22 cellular contexts compared by ENCODE assay signal in the genomic region with DNA sequence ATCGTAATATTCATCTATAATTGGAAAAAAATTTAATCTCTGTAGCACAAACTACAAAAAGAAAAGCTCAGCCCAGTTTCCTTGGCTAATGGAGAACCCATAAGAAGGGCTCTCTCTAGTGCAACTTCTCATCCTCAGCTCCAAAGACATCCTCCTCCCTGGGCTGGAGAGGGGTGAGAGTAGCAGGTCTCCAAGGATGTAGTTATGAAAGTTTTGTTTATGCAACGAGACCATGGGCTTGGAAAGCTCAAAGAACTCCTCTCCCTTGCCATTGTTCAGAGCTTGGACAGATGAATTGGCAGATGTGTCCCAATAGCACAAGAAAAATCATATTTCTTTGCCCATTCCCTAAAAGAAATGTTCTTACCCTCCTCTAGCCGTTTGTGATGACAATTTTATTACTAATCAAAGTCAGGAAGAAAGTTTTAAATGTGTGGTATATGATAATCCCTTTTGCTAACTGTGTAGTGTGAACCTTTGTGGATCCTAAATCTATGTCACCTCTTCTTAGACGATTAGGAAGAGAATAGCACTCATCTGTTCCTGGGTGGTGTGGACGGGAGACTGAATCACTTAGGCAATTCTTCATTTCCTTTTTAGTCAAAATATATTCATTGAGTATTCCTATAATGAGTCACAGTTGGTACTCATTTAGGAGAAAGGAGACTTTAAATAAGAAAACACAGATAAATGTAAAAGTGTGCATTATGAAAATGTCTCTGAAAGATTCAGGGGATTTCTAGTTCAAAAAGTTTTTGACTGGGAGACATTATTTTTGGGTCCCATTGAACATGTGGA. TPM values are rescaled to one million over a fixed set of nuclear protein-coding genes. Genes with fewer than 3 reads are reported as not detected.
A peak's percentile ranks its signal among the peaks of the same experiment; 100 is the strongest.
DNase-seq lines count a peak whose midpoint lies in the region; ATAC-seq and TF ChIP-seq lines count a peak whose summit lies in the region.
"Had no signal": no experiment of that assay in that cellular context is flagged by ENCODE, and none has a peak within 500 bp of the region (broad histone marks: within the 10 kb centered on the region; RNA-seq: fewer than 3 reads in every experiment).

No MANE protein-coding gene starts in this region.

- peaks cover 4 to 20% of the 10 kb centered on the region in 2 experiments; a peak in 3 of 4 replicates for H3K4me1 ChIP-seq in SK-N-SH (ENCODE audit: control insufficient read depth in 1 of 2, insufficient read depth in 2 of 2, low read depth in 1 of 2, low read length in 1 of 2)
- H3K4me1 ChIP-seq in adipocyte (ENCODE audit: control insufficient read depth, insufficient read depth, low read length), result peaks cover 14% of the 10 kb centered on the region
- H3K4me1 ChIP-seq in neuronal stem cell (ENCODE audit: control insufficient read depth in 2 of 2, insufficient read depth in 1 of 2, low read depth in 1 of 2, low read length in 2 of 2), result no peaks in the 10 kb centered on the region

- no peak for TF ChIP-seq RAD21 in SK-N-SH (IDR thresholded peaks at IDR 0.05; ENCODE audit: low read length)

- no peak overlapping the region for H3K14ac ChIP-seq in neuronal stem cell (ENCODE audit: low read length)

- no peak for TF ChIP-seq EP300 in SK-N-SH (IDR thresholded peaks at IDR 0.05; ENCODE audit: borderline replicate concordance in 1 of 2, low read depth in 1 of 2, low read length in 1 of 2)

- H3K4ac ChIP-seq in neuronal stem cell (ENCODE audit: low read length), result no peak overlapping the region

- TF ChIP-seq CTCF in SK-N-SH (IDR thresholded peaks at IDR 0.05) (no peak), mesothelial cell of epicardium (IDR thresholded peaks at IDR 0.05; ENCODE audit: unreplicated experiment) (no peak)

- no peaks in the 10 kb centered on the region for H3K79me2 ChIP-seq in SK-N-SH (ENCODE audit: insufficient read depth)

- no peak overlapping the region for H2BK15ac ChIP-seq in neuronal stem cell (ENCODE audit: low read length)

- H3K27ac Mint-ChIP-seq in mesothelial cell of epicardium, result peak overlapping the region; percentile 24
- peak overlapping the region in 1 of 6 donors; percentile 10 for H3K27ac Mint-ChIP-seq in immature natural killer cell
- H3K27ac Mint-ChIP-seq: activated CD8-positive, alpha-beta T cell treated with anti-CD3 and anti-CD28 coated beads for 36 hours; activated T-helper 2 cell treated with anti-CD3 and anti-CD28 coated beads, Interferon-gamma antibody, Interleukin-2, Interleukin-4, amounts not matched to agents 10 μg/mL and 5 μg/mL and 100 μg/mL, durations not matched to agents 14 hours and 24 hours and 36 hours; H9 had no signal

- no peak overlapping the region for H4K8ac ChIP-seq in neuronal stem cell (ENCODE audit: low read depth, low read length)

- H3K9ac ChIP-seq in SK-N-SH (no peak overlapping the region), adipocyte (ENCODE audit: low read length) (no peak overlapping the region), neuronal stem cell (ENCODE audit: low read depth, low read length, poor library complexity) (no peak overlapping the region)

- no peak overlapping the region for H4K91ac ChIP-seq in neuronal stem cell (ENCODE audit: low read depth, low read length, poor library complexity)

- H3K36me3 ChIP-seq in SK-N-SH (replicated peaks in 1 of 2; ENCODE audit: control insufficient read depth in 1 of 2, insufficient read depth in 2 of 2, low read length in 1 of 2) (peaks cover 0 to 10% of the 10 kb centered on the region in 2 experiments), adipocyte (ENCODE audit: control insufficient read depth, insufficient read depth, low read length, severe bottlenecking) (no peaks in the 10 kb centered on the region), neuronal stem cell (replicated peaks in 1 of 2; ENCODE audit: control insufficient read depth in 2 of 2, insufficient read depth in 2 of 2, low read length in 2 of 2) (peaks cover 0 to 32% of the 10 kb centered on the region in 2 donors)
- H3K36me3 ChIP-seq: lower lobe of right lung, pancreas had no signal

- ATAC-seq in SK-N-SH treated with all-trans-retinoic acid at 6 μM for 48 hours (no peak), HG02588 (IDR thresholded peaks at IDR 0.05; ENCODE audit: unreplicated experiment) (no peak)
- ATAC-seq: activated CD8-positive, alpha-beta T cell treated with anti-CD3 and anti-CD28 coated beads for 36 hours; lower lobe of right lung; Panc1 had no signal

- H3K9me3 ChIP-seq in SK-N-SH, result no peaks in the 10 kb centered on the region
- no peaks in the 10 kb centered on the region for H3K9me3 ChIP-seq in adipocyte (ENCODE audit: control insufficient read depth, low read length)
- no peaks in the 10 kb centered on the region for H3K9me3 ChIP-seq in neuronal stem cell (replicated peaks in 1 of 2; ENCODE audit: control insufficient read depth in 2 of 2, insufficient read depth in 1 of 2, low read depth in 1 of 2, low read length in 2 of 2)
- H3K9me3 ChIP-seq: lower lobe of right lung, pancreas, thoracic aorta had no signal

- H3K18ac ChIP-seq in neuronal stem cell (ENCODE audit: low read length), result no peak overlapping the region

- H3K36me3 Mint-ChIP-seq in mesothelial cell of epicardium (peaks cover 36% of the 10 kb centered on the region), immature natural killer cell (peaks cover 3 to 10% (median 3%) of the 10 kb centered on the region in 3 donors)

- no peaks in the 10 kb centered on the region for H3K27me3 ChIP-seq in SK-N-SH (ENCODE audit: insufficient read depth)
- peaks cover 45% of the 10 kb centered on the region for H3K27me3 ChIP-seq in adipocyte (replicated peaks; ENCODE audit: control insufficient read depth, insufficient read depth, low read length)
- no peaks in the 10 kb centered on the region for H3K27me3 ChIP-seq in neuronal stem cell (ENCODE audit: control insufficient read depth in 3 of 3, insufficient read depth in 3 of 3, low read depth in 1 of 3, low read length in 3 of 3)
- H3K27me3 ChIP-seq: pancreas had no signal

- DNase-seq in SK-N-SH, result no peak
- peak; percentile 29 for DNase-seq in EL
- peak; percentile 47 for DNase-seq in adipocyte (ENCODE audit: low read depth)
- no peak for DNase-seq in mesothelial cell of epicardium (ENCODE audit: low spot score in 2 of 2, unreplicated experiment in 2 of 2)
- DNase-seq in neuronal stem cell (ENCODE audit: low spot score), result no peak
- no peak for DNase-seq in immature natural killer cell
- DNase-seq: activated CD8-positive, alpha-beta T cell treated with anti-CD3 and anti-CD28 coated beads for 36 hours; glutamatergic neuron; H9; Karpas-422; lower lobe of right lung; NCI-H1092 treated with DMSO at 0.1 percent for 48 hours; NCI-H748 treated with DMSO at 0.1 percent for 48 hours; pancreas; SW 1271 had no signal

- H2AK5ac ChIP-seq in neuronal stem cell (ENCODE audit: low read depth, low read length), result no peak overlapping the region

- H3K4me1 Mint-ChIP-seq in mesothelial cell of epicardium (peaks cover 34% of the 10 kb centered on the region), immature natural killer cell (no peaks in the 10 kb centered on the region)
- H3K4me1 Mint-ChIP-seq: H9 had no signal

- H3K27me3 Mint-ChIP-seq in mesothelial cell of epicardium (ENCODE audit: low read depth) (no peaks in the 10 kb centered on the region), immature natural killer cell (ENCODE audit: low read depth in 3 of 3) (peaks cover 2 to 3% (median 2%) of the 10 kb centered on the region in 3 donors)

- no peak overlapping the region for H2BK120ac ChIP-seq in neuronal stem cell (ENCODE audit: low read depth, low read length)

- peaks cover 25% of the 10 kb centered on the region for H3F3A ChIP-seq in SK-N-SH (replicated peaks; ENCODE audit: insufficient read depth)

- H2AFZ ChIP-seq in SK-N-SH (ENCODE audit: low read depth) (no peak overlapping the region), neuronal stem cell (ENCODE audit: low read length) (no peak overlapping the region)

- H4K20me1 ChIP-seq in SK-N-SH (ENCODE audit: insufficient read depth), result no peaks in the 10 kb centered on the region

- no peak overlapping the region for H2BK12ac ChIP-seq in neuronal stem cell (ENCODE audit: low read length)

- no peak overlapping the region for H3K4me2 ChIP-seq in SK-N-SH
- no peak overlapping the region for H3K4me2 ChIP-seq in neuronal stem cell (ENCODE audit: insufficient read depth, low read length, poor library complexity, severe bottlenecking)

- no peaks in the 10 kb centered on the region for H3K79me1 ChIP-seq in neuronal stem cell (ENCODE audit: low read depth, low read length)

- no peak overlapping the region for H3K23ac ChIP-seq in neuronal stem cell (ENCODE audit: low read depth, low read length, poor library complexity)

- 55% methylated on average over 5 of the region's 5 CpGs for WGBS in SK-N-SH (ENCODE audit: low lambda C conversion rate)
- no CpG with 5 or more reads among the region's 5 CpGs for WGBS in neuronal stem cell (ENCODE audit: extremely low coverage in 2 of 2, insufficient read length in 2 of 2, insufficient replicate concordance in 1 of 2), 2 donors

- POLR2A ChIA-PET in SK-N-SH (lab: Yijun Ruan, JAX), result no interaction called here

- no peak overlapping the region for H3K4me3 ChIP-seq in SK-N-SH (ENCODE audit: low read depth in 2 of 2, low read length in 1 of 2)
- H3K4me3 ChIP-seq in adipocyte (ENCODE audit: low read length), result peak overlapping the region; percentile 9
- no peak overlapping the region for H3K4me3 ChIP-seq in neuronal stem cell (ENCODE audit: low read length in 2 of 2)
- H3K4me3 ChIP-seq: lower lobe of right lung, pancreas, thoracic aorta had no signal

- no peak overlapping the region for H3K4me3 Mint-ChIP-seq in mesothelial cell of epicardium
- no peak overlapping the region for H3K4me3 Mint-ChIP-seq in immature natural killer cell
- H3K4me3 Mint-ChIP-seq: activated CD8-positive, alpha-beta T cell treated with anti-CD3 and anti-CD28 coated beads for 36 hours; H9 had no signal

- H3K9me3 Mint-ChIP-seq in mesothelial cell of epicardium (no peaks in the 10 kb centered on the region), immature natural killer cell (no peaks in the 10 kb centered on the region)
- H3K9me3 Mint-ChIP-seq: activated CD8-positive, alpha-beta T cell treated with anti-CD3 and anti-CD28 coated beads for 36 hours; activated T-helper 2 cell treated with anti-CD3 and anti-CD28 coated beads, Interferon-gamma antibody, Interleukin-2, Interleukin-4, amounts not matched to agents 10 μg/mL and 5 μg/mL and 100 μg/mL, durations not matched to agents 14 hours and 24 hours and 36 hours; H9 had no signal

- H2BK5ac ChIP-seq in neuronal stem cell (ENCODE audit: low read length), result no peak overlapping the region

- H3K9me2 ChIP-seq in SK-N-SH, result no peaks in the 10 kb centered on the region

- CTCF ChIA-PET in SK-N-SH (lab: Yijun Ruan, JAX), result interaction anchor here (1.0 to 1.1 kb wide), 2 partner anchors 21 to 91 kb away, joined by 3 read pairs; no protein-coding TSS in a partner anchor

- H3K27ac ChIP-seq in SK-N-SH (ENCODE audit: low read depth in 2 of 2, low read length in 1 of 2) (peak overlapping the region in 1 of 2 experiments; percentile 43; a peak in 1 of 4 replicates), neuronal stem cell (replicated peaks; ENCODE audit: low read length) (no peak overlapping the region)
- H3K27ac ChIP-seq: 22Rv1, C4-2B, lower lobe of right lung, pancreas had no signal

RNA-seq across cellular contexts. Expression of gene GARNL3, which starts 52.2 kb away (rescaled TPM):
- polyA plus RNA-seq in SK-N-SH (2012; rRNA removed) (9.1 and 10.4 TPM in 2 replicates), immature natural killer cell (1 to 10 TPM in 1 of 3 donors, under 1 TPM in 1, not detected in 1; 0.44 to 2.1 TPM)
- 5.4 and 6.9 TPM in 2 replicates for polyA plus RNA-seq in SK-N-SH (2012; cell fraction: cytosol; rRNA removed)
- 29.0 and 36.8 TPM in 2 replicates for polyA plus RNA-seq in SK-N-SH (2012; cell fraction: nucleus; rRNA removed)
- total RNA-seq in mesothelial cell of epicardium, result 51.1 to 51.5 TPM (median 51.1 TPM) in 3 replicates
- 4.6 TPM for polyA plus RNA-seq in neuronal stem cell (2013, experiment 1 of 2)
- polyA plus RNA-seq in neuronal stem cell (2013, experiment 2 of 2), result 4.7 TPM

Comparison
In these comparisons a context has a peak if more than half of its experiments do, and no peak if none do; other contexts are left out.
1. DNase-seq: peak in EL (single experiment) and adipocyte (single experiment); none in SK-N-SH (single experiment), mesothelial cell of epicardium (0 of 2), neuronal stem cell (single experiment) and immature natural killer cell (0 of 3).